In genomic region chr9:98365227-98365669, GRCh38 we compare ENCODE assay signal across 9 cellular contexts.
A peak's percentile ranks its signal among the peaks of the same experiment; 100 is the strongest.
DNase-seq lines count a peak whose midpoint lies in the region; ATAC-seq and TF ChIP-seq lines count a peak whose summit lies in the region.
"Had no signal": no experiment of that assay in that cellular context is flagged by ENCODE, and none has a peak within 500 bp of the region (broad histone marks: within the 10 kb centered on the region; RNA-seq: fewer than 3 reads in every experiment).

No MANE protein-coding gene starts in this region.

- no peaks in the 10 kb centered on the region for H3K36me3 ChIP-seq in OCI-LY7 (ENCODE audit: insufficient read depth, low read length)
- H3K36me3 ChIP-seq in upper lobe of right lung, result no peaks in the 10 kb centered on the region
- no peaks in the 10 kb centered on the region for H3K36me3 ChIP-seq in H7 (replicated peaks; ENCODE audit: control insufficient read depth, insufficient read depth, low read length)

- no peak overlapping the region for H3K27ac ChIP-seq in OCI-LY7 (ENCODE audit: low read depth, low read length, poor library complexity, severe bottlenecking)
- H3K27ac ChIP-seq in upper lobe of right lung, result no peak overlapping the region

- CTCF ChIA-PET in OCI-LY7 (lab: Charles Lee; ENCODE audit: unreplicated experiment), result interaction anchor here (0.6 kb wide), 1 partner anchor 732 kb away, joined by 3 read pairs; the partner anchor contains the start of gene TSTD2

- H4K20me1 ChIP-seq in OCI-LY7 (ENCODE audit: insufficient read depth, low read length), result no peaks in the 10 kb centered on the region

- intact Hi-C loops in OCI-LY7 (cut with micrococcal nuclease; ENCODE audit: unreplicated experiment) (no loop called here), upper lobe of right lung (cut with DNase I) (no loop called here)

- H3K4me1 ChIP-seq in OCI-LY7 (ENCODE audit: insufficient read depth, low read length, poor library complexity, severe bottlenecking) (no peaks in the 10 kb centered on the region), upper lobe of right lung (no peaks in the 10 kb centered on the region)

- H3K4me3 ChIP-seq in OCI-LY7 (ENCODE audit: low read depth, low read length, poor library complexity, severe bottlenecking) (no peak overlapping the region), fibroblast of pulmonary artery (replicated peaks; ENCODE audit: low read depth, low read length) (no peak overlapping the region), upper lobe of right lung (no peak overlapping the region), H7 (ENCODE audit: insufficient read depth, low read depth, low read length) (no peak overlapping the region)

- H3K9me3 ChIP-seq in OCI-LY7 (ENCODE audit: low read length), result peaks cover 17% of the 10 kb centered on the region
- H3K9me3 ChIP-seq in upper lobe of right lung, result peaks cover 12% of the 10 kb centered on the region

- peak; percentile 38 for DNase-seq in stimulated activated CD4-positive, alpha-beta T cell treated with anti-CD3 and anti-CD28 coated beads, Interleukin-15, amount 100 ng/mL, for 24 hours
- no peak for DNase-seq in stimulated activated CD4-positive, alpha-beta T cell treated with anti-CD3 and anti-CD28 coated beads, Interleukin-4, amount 100 ng/mL, for 1 hour
- DNase-seq in OCI-LY7 (ENCODE audit: low spot score) (peak; percentile 37), fibroblast of pulmonary artery (ENCODE audit: low read depth) (peak; percentile 71), upper lobe of right lung (no peak), H7 (no peak), NCI-H510A treated with DMSO at 0.1 percent for 48 hours (lab: John Stamatoyannopoulos, UW) (no peak), NCI-H226 (no peak)
- DNase-seq: activated B cell treated with CpG ODN at 0.5 μM for 24 hours had no signal

- peak; percentile 40 for ATAC-seq in upper lobe of right lung

- H3K4me2 ChIP-seq in OCI-LY7 (ENCODE audit: low read length), result no peak overlapping the region

- POLR2A ChIA-PET in OCI-LY7 (lab: Charles Lee), result interaction anchor here (0.6 kb wide), 1 partner anchor 11 kb away, joined by 3 read pairs; no protein-coding TSS in a partner anchor

- no peak overlapping the region for H2AFZ ChIP-seq in OCI-LY7 (ENCODE audit: low read length)

- TF ChIP-seq CTCF in OCI-LY7 (conservative IDR thresholded peaks at IDR 0.05; ENCODE audit: low read length) (peak; percentile 82), fibroblast of pulmonary artery (IDR thresholded peaks at IDR 0.05; ENCODE audit: low read length, missing control alignments) (peak; percentile 68), upper lobe of right lung (IDR thresholded peaks at IDR 0.05) (peak; percentile 49)

- H3K27me3 ChIP-seq in upper lobe of right lung, result no peaks in the 10 kb centered on the region
- no peaks in the 10 kb centered on the region for H3K27me3 ChIP-seq in H7 (ENCODE audit: control insufficient read depth, insufficient read depth, low read length)

- BruUV-seq in OCI-LY7 (replicated peaks; lab: Mats Ljungman, UMichigan), result no TSS peak

- H3K9me2 ChIP-seq in OCI-LY7 (ENCODE audit: insufficient read depth, low read length), result no peaks in the 10 kb centered on the region

- H3K79me2 ChIP-seq in OCI-LY7 (ENCODE audit: insufficient read depth, low read depth, low read length), result no peaks in the 10 kb centered on the region

Comparison
In these comparisons a context has a peak if more than half of its experiments do, and no peak if none do; other contexts are left out.
1. DNase-seq: peak in stimulated activated CD4-positive, alpha-beta T cell treated with anti-CD3 and anti-CD28 coated beads, Interleukin-15, amount 100 ng/mL, for 24 hours (single experiment), OCI-LY7 (single experiment) and fibroblast of pulmonary artery (single experiment); none in stimulated activated CD4-positive, alpha-beta T cell treated with anti-CD3 and anti-CD28 coated beads, Interleukin-4, amount 100 ng/mL, for 1 hour (single experiment), upper lobe of right lung (single experiment), H7 (single experiment), NCI-H510A treated with DMSO at 0.1 percent for 48 hours (single experiment) and NCI-H226 (single experiment).
2. Peak in every context shown above with its lines, with median percentiles within 50 percentile points of each other: CTCF ChIP-seq.